ENCODE assay signal across 1 cellular context in the genomic region with DNA sequence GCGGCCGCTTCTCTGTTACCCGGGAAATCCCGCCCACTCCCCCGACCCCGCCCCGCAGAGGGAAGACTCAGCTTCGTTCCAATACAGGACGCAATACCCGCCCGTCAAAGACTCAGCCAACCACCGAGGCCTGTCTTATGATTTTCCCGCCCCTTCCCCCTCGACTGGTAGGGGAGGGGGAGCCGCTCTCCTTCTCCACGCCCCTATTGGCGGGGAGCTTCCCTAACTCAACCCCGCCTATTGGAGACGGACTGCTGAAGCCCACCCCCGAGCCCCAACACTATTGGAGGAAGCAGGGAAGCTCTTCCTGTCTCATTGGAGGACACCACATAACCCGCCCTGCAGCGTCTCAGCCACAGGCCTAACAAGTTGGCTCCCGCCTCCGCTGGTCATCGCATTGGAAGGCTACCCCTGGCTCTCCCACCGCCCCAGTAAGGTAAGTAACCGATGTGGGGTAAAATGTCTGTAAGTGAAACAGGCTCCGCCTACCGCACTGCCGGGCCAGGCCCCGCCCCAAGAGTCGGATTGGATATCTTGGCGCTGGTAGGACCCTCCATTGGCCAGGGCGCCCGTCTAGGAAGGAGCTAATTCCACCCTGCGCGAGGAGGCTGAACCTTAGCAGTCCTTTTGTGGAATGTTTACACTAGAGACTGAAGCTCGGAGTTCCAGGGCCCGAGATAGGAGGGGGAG.
A peak's percentile ranks its signal among the peaks of the same experiment; 100 is the strongest.
TF ChIP-seq lines count a peak whose summit lies in the region.

A gene (minus strand): TSS at position 17 of the 690 bp plus-strand sequence. CDS start 21,315 bp downstream, outside the sequence.

TF ChIP-seq in HepG2, 621 proteins besides CTCF, POLR2A, EP300 and RAD21 (continued from another document):
- TF ChIP-seq, protein P1, sequence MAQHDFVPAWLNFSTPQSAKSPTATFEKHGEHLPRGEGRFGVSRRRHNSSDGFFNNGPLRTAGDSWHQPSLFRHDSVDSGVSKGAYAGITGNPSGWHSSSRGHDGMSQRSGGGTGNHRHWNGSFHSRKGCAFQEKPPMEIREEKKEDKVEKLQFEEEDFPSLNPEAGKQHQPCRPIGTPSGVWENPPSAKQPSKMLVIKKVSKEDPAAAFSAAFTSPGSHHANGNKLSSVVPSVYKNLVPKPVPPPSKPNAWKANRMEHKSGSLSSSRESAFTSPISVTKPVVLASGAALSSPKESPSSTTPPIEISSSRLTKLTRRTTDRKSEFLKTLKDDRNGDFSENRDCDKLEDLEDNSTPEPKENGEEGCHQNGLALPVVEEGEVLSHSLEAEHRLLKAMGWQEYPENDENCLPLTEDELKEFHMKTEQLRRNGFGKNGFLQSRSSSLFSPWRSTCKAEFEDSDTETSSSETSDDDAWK (CRISPR knock-in tag; IDR thresholded peaks at IDR 0.05): no peak
- TF ChIP-seq MAFG (CRISPR knock-in tag; IDR thresholded peaks at IDR 0.05) (no peak), BCL6 (CRISPR knock-in tag; IDR thresholded peaks at IDR 0.05) (no peak), HIVEP1 (CRISPR knock-in tag; IDR thresholded peaks at IDR 0.05) (peak; percentile 42; the same call in 1 of the 2 replicates), ZFAT (CRISPR knock-in tag; conservative IDR thresholded peaks at IDR 0.05) (no peak), DMAP1 (CRISPR knock-in tag; IDR thresholded peaks at IDR 0.05) (peak; percentile 48; the same call in 1 of the 2 replicates), TEAD3 (CRISPR knock-in tag; optimal IDR thresholded peaks at IDR 0.05; ENCODE audit: borderline replicate concordance) (peak; percentile 82), MIER3 (CRISPR knock-in tag; IDR thresholded peaks at IDR 0.05; ENCODE audit: borderline replicate concordance) (no peak), RXRB (CRISPR knock-in tag; IDR thresholded peaks at IDR 0.05; ENCODE audit: borderline replicate concordance) (peak; percentile 8; the same call in 1 of the 2 replicates), NFRKB (IDR thresholded peaks at IDR 0.05) (no peak), ZNF460 (CRISPR knock-in tag; IDR thresholded peaks at IDR 0.05; ENCODE audit: borderline replicate concordance) (no peak), SALL1 (CRISPR knock-in tag; IDR thresholded peaks at IDR 0.05) (peak; percentile 23; the same call in 1 of the 2 replicates), NCOR1 (IDR thresholded peaks at IDR 0.05; ENCODE audit: borderline replicate concordance, low read length) (no peak; the same call in 1 of the 2 replicates)
TF ChIP-seq in HepG2: peak in this region for 99.
